In genomic region chr13:51449018-51449417, GRCh38 we compare ENCODE assay signal across 20 cellular contexts. TPM values are rescaled to one million over a fixed set of nuclear protein-coding genes. Genes with fewer than 3 reads are reported as not detected.
A peak's percentile ranks its signal among the peaks of the same experiment; 100 is the strongest.
DNase-seq lines count a peak whose midpoint lies in the region; ATAC-seq, FAIRE-seq and TF ChIP-seq lines count a peak whose summit lies in the region.
"Had no signal": no experiment of that assay in that cellular context is flagged by ENCODE, and none has a peak within 500 bp of the region (broad histone marks: within the 10 kb centered on the region; RNA-seq: fewer than 3 reads in every experiment).

No MANE protein-coding gene starts in this region.

- no peak for ATAC-seq in activated T-cell treated with anti-CD3 and anti-CD28 coated beads, Interleukin-2, amount 50 U/mL, for 72 hours (replicated peaks in 1 of 2)
- no peak for ATAC-seq in activated T-cell treated with anti-CD3 and anti-CD28 coated beads, Interleukin-2, amount 50 U/mL, for 4 hours
- ATAC-seq in HG03196 (IDR thresholded peaks at IDR 0.05; ENCODE audit: unreplicated experiment) = no peak
- ATAC-seq: gastroesophageal sphincter, sciatic nerve had no signal

- H3K79me2 ChIP-seq in astrocyte (ENCODE audit: insufficient read depth, low read length) (peaks cover 32% of the 10 kb centered on the region), neural progenitor cell (ENCODE audit: low read depth) (peaks cover 60% of the 10 kb centered on the region)
- H3K79me2 ChIP-seq: parathyroid adenoma had no signal

- FAIRE-seq in astrocyte (lab: Jason Lieb, UNC) = no peak

- H3K4me3 Mint-ChIP-seq in activated T-cell treated with anti-CD3 and anti-CD28 coated beads, Interleukin-2, amount 50 U/mL, for 72 hours = peak overlapping the region in 1 of 2 donors; percentile 90
- H3K4me3 Mint-ChIP-seq in activated T-cell treated with anti-CD3 and anti-CD28 coated beads, Interleukin-2, amount 50 U/mL, for 4 hours = no peak overlapping the region
- H3K4me3 Mint-ChIP-seq in astrocyte (ENCODE audit: unreplicated experiment) (peak overlapping the region; percentile 71), neural progenitor cell (no peak overlapping the region)
- H3K4me3 Mint-ChIP-seq: memory B cell had no signal

- H4K20me1 ChIP-seq in astrocyte (ENCODE audit: insufficient read depth, low read length) (no peaks in the 10 kb centered on the region), neural progenitor cell (ENCODE audit: low read depth) (peaks cover 21% of the 10 kb centered on the region)

- TF ChIP-seq CTCF in HL-60 (IDR thresholded peaks at IDR 0.05; ENCODE audit: insufficient read depth, low read length) (no peak), astrocyte (IDR thresholded peaks at IDR 0.05; ENCODE audit: insufficient read depth, low read depth, low read length) (no peak), neural progenitor cell (IDR thresholded peaks at IDR 0.05) (no peak)

- H3K9me3 Mint-ChIP-seq in activated T-cell treated with anti-CD3 and anti-CD28 coated beads, Interleukin-2, amount 50 U/mL, for 72 hours = no peaks in the 10 kb centered on the region
- no peaks in the 10 kb centered on the region for H3K9me3 Mint-ChIP-seq in activated T-cell treated with anti-CD3 and anti-CD28 coated beads, Interleukin-2, amount 50 U/mL, for 4 hours
- H3K9me3 Mint-ChIP-seq in astrocyte (ENCODE audit: unreplicated experiment) = no peaks in the 10 kb centered on the region
- H3K9me3 Mint-ChIP-seq in neural progenitor cell = no peaks in the 10 kb centered on the region
- H3K9me3 Mint-ChIP-seq: activated CD4-positive, alpha-beta T cell treated with anti-CD3 and anti-CD28 coated beads, Interleukin-2, amount 10 ng/mL, durations not matched to agents 7 days and 5 days; memory B cell had no signal

- peaks cover 72% of the 10 kb centered on the region for H3F3A ChIP-seq in neural progenitor cell (ENCODE audit: low read depth)

- peak overlapping the region; percentile 25 for H3K27ac ChIP-seq in HL-60 (replicated peaks)
- H3K27ac ChIP-seq in astrocyte (ENCODE audit: low read depth, low read length) = no peak overlapping the region
- peak overlapping the region; percentile 59 for H3K27ac ChIP-seq in neural progenitor cell
- H3K27ac ChIP-seq: esophagus squamous epithelium, parathyroid adenoma, testis had no signal

- peaks cover 9 to 17% of the 10 kb centered on the region in 2 donors for H3K36me3 Mint-ChIP-seq in activated T-cell treated with anti-CD3 and anti-CD28 coated beads, Interleukin-2, amount 50 U/mL, for 72 hours (ENCODE audit: insufficient read depth in 2 of 2)
- H3K36me3 Mint-ChIP-seq in activated T-cell treated with anti-CD3 and anti-CD28 coated beads, Interleukin-2, amount 50 U/mL, for 4 hours (ENCODE audit: insufficient read depth) = peaks cover 22% of the 10 kb centered on the region
- H3K36me3 Mint-ChIP-seq in astrocyte (ENCODE audit: low read depth, unreplicated experiment) (peaks cover 4% of the 10 kb centered on the region), neural progenitor cell (peaks cover 6% of the 10 kb centered on the region)

- no peaks in the 10 kb centered on the region for H3K27me3 Mint-ChIP-seq in activated T-cell treated with anti-CD3 and anti-CD28 coated beads, Interleukin-2, amount 50 U/mL, for 72 hours (ENCODE audit: low read depth)
- H3K27me3 Mint-ChIP-seq in activated T-cell treated with anti-CD3 and anti-CD28 coated beads, Interleukin-2, amount 50 U/mL, for 4 hours (ENCODE audit: low read depth) = no peaks in the 10 kb centered on the region
- H3K27me3 Mint-ChIP-seq in astrocyte (ENCODE audit: low read depth, unreplicated experiment) (no peaks in the 10 kb centered on the region), neural progenitor cell (ENCODE audit: insufficient read depth, low read depth) (no peaks in the 10 kb centered on the region)
- H3K27me3 Mint-ChIP-seq: activated CD4-positive, alpha-beta T cell treated with anti-CD3 and anti-CD28 coated beads, Interleukin-2, amount 10 ng/mL, durations not matched to agents 7 days and 5 days; memory B cell had no signal

- H3K4me3 ChIP-seq in HL-60 (replicated peaks; ENCODE audit: insufficient read depth, low read length) = no peak overlapping the region
- H3K4me3 ChIP-seq in astrocyte (ENCODE audit: insufficient read depth, low read depth, low read length) = no peak overlapping the region
- H3K4me3 ChIP-seq in neural progenitor cell = peak overlapping the region; percentile 99
- H3K4me3 ChIP-seq in MG63 = no peak overlapping the region
- H3K4me3 ChIP-seq: esophagus squamous epithelium, gastroesophageal sphincter, testis had no signal

- no peak overlapping the region for H3K9ac ChIP-seq in astrocyte (ENCODE audit: low read length)
- no peak overlapping the region for H3K9ac ChIP-seq in neural progenitor cell
- H3K9ac ChIP-seq: parathyroid adenoma had no signal

- H3K4me1 ChIP-seq in astrocyte (ENCODE audit: insufficient read depth, low read length) = peaks cover 4% of the 10 kb centered on the region
- peaks cover 35% of the 10 kb centered on the region for H3K4me1 ChIP-seq in neural progenitor cell
- H3K4me1 ChIP-seq: parathyroid adenoma had no signal

- no peak overlapping the region for H2AFZ ChIP-seq in astrocyte (ENCODE audit: low read depth, low read length)
- H2AFZ ChIP-seq in neural progenitor cell (replicated peaks) = no peak overlapping the region
- H2AFZ ChIP-seq: parathyroid adenoma had no signal

- peaks cover 19% of the 10 kb centered on the region for H3K36me3 ChIP-seq in astrocyte (ENCODE audit: insufficient read depth, low read length)
- H3K36me3 ChIP-seq in neural progenitor cell = peaks cover 28% of the 10 kb centered on the region
- peaks cover 51% of the 10 kb centered on the region for H3K36me3 ChIP-seq in MG63

- H3K27me3 ChIP-seq in HL-60 (ENCODE audit: insufficient read depth, poor library complexity, severe bottlenecking) (no peaks in the 10 kb centered on the region), astrocyte (ENCODE audit: insufficient read depth, low read length) (no peaks in the 10 kb centered on the region), neural progenitor cell (no peaks in the 10 kb centered on the region), MG63 (no peaks in the 10 kb centered on the region)
- H3K27me3 ChIP-seq: esophagus squamous epithelium, gastroesophageal sphincter, testis had no signal

- H3K9me3 ChIP-seq in astrocyte (ENCODE audit: insufficient read depth, low read depth, low read length) (no peaks in the 10 kb centered on the region), neural progenitor cell (ENCODE audit: low read depth) (no peaks in the 10 kb centered on the region), MG63 (no peaks in the 10 kb centered on the region)
- H3K9me3 ChIP-seq: esophagus squamous epithelium, gastroesophageal sphincter, testis had no signal

- no peak for DNase-seq in activated T-cell treated with anti-CD3 and anti-CD28 coated beads, Interleukin-2, amount 50 U/mL, for 72 hours
- DNase-seq in activated T-cell treated with anti-CD3 and anti-CD28 coated beads, Interleukin-2, amount 50 U/mL, for 4 hours = no peak
- no peak for DNase-seq in HL-60 (ENCODE audit: low read depth in 1 of 2, low spot score in 1 of 2)
- DNase-seq in astrocyte (ENCODE audit: low read depth) = no peak
- DNase-seq in neural progenitor cell (ENCODE audit: low spot score) = no peak
- DNase-seq in cerebellum (ENCODE audit: low spot score) = no peak
- DNase-seq in MG63 = no peak
- DNase-seq: activated CD4-positive, alpha-beta T cell treated with anti-CD3 and anti-CD28 coated beads, Interleukin-2, amount 10 ng/mL, durations not matched to agents 7 days and 5 days; activated naive CD4-positive, alpha-beta T cell treated with anti-CD3 and anti-CD28 coated beads, Interleukin-2, amount 50 U/mL, for 16 hours; effector CD8-positive, alpha-beta T cell; esophagus squamous epithelium; H7; NCI-H1417 treated with DMSO at 0.1 percent for 48 hours; NCI-H69; testis had no signal

- peak overlapping the region; percentile 23 for H3K4me2 ChIP-seq in astrocyte (ENCODE audit: low read length)
- peak overlapping the region; percentile 100 for H3K4me2 ChIP-seq in neural progenitor cell

- peaks cover 27% of the 10 kb centered on the region for H3K4me1 Mint-ChIP-seq in activated T-cell treated with anti-CD3 and anti-CD28 coated beads, Interleukin-2, amount 50 U/mL, for 72 hours (ENCODE audit: low read depth)
- peaks cover 24% of the 10 kb centered on the region for H3K4me1 Mint-ChIP-seq in activated T-cell treated with anti-CD3 and anti-CD28 coated beads, Interleukin-2, amount 50 U/mL, for 4 hours (ENCODE audit: low read depth)
- H3K4me1 Mint-ChIP-seq in astrocyte (ENCODE audit: low read depth, unreplicated experiment) (peaks cover 14% of the 10 kb centered on the region), neural progenitor cell (peaks cover 24% of the 10 kb centered on the region)

- peak overlapping the region; percentile 97 for H3K27ac Mint-ChIP-seq in activated T-cell treated with anti-CD3 and anti-CD28 coated beads, Interleukin-2, amount 50 U/mL, for 72 hours
- H3K27ac Mint-ChIP-seq in astrocyte (ENCODE audit: unreplicated experiment) (peak overlapping the region; percentile 4), neural progenitor cell (no peak overlapping the region)
- H3K27ac Mint-ChIP-seq: activated CD4-positive, alpha-beta T cell treated with anti-CD3 and anti-CD28 coated beads, Interleukin-2, amount 10 ng/mL, durations not matched to agents 7 days and 5 days; memory B cell had no signal

RNA-seq across cellular contexts. Expression of gene INTS6, which starts 3.8 kb away (rescaled TPM):
- 100 to 1,000 TPM in 1 of 2 donors, 10 to 100 TPM in 1; 94.5 to 106 TPM for total RNA-seq in activated T-cell treated with anti-CD3 and anti-CD28 coated beads, Interleukin-2, amount 50 U/mL, for 72 hours
- total RNA-seq in activated T-cell treated with anti-CD3 and anti-CD28 coated beads, Interleukin-2, amount 50 U/mL, for 4 hours = 10 to 100 TPM; 44.7 to 61.0 (median 54.0) TPM
- total RNA-seq in astrocyte = 47.6 and 47.9 TPM in 2 replicates
- 64.0 and 84.0 TPM in 2 replicates for total RNA-seq in neural progenitor cell (ENCODE audit: low replicate concordance)
- 50.3 TPM for total RNA-seq in cerebellum
- 15.6 and 22.6 TPM in 2 replicates for total RNA-seq in MG63 (2014; rRNA removed; shearing (Covaris generic); ENCODE audit: low replicate concordance)
